Comparison of ENCODE assay signal across 8 cellular contexts in the genomic region with DNA sequence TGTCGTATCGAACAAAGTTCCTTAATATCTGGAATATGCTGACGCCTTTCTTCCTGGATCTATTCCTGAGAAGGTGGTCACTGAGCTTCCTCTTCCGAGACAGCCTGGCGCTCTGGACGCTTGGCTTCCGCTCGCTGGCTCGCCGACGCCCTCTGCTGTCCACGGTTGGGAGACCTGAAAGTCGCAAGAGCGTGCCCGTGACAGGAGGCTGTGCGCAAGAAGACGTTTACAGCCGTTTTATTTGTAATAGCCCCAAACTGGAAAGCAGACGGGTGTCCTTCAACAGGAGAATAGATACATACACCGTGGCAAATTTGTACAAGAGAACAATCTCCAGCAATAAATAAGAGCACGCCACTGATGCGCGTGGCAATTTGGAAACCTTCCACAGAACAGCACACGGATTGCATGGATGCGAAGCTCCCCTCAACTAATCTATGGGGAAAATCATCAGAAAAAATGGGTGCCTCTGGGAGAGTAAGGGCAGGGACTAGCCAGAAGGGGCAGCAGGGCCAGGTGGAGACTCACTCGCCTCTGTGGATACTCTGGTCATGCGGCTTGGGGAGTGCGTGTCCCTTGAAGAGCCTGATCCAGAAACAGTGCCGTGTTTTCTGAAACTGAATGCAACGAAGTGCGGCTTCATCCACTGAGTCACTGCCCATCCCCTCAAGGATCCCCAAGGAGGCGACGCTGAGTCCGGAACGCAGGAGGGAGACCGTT. TPM values are rescaled to one million over a fixed set of nuclear protein-coding genes. Genes with fewer than 3 reads are reported as not detected.
DNase-seq lines count a peak whose midpoint lies in the region; ATAC-seq, FAIRE-seq and TF ChIP-seq lines count a peak whose summit lies in the region.

No MANE protein-coding gene starts in this region.

- H3K9me3 ChIP-seq in right lobe of liver = no peaks in the 10 kb centered on the region

- FAIRE-seq in G401.6 (lab: Jason Lieb, UNC) = peak; percentile 54

- H3K36me3 ChIP-seq in right lobe of liver = no peaks in the 10 kb centered on the region

- peak; percentile 89 to 94 (median 92) for TF ChIP-seq CTCF in right lobe of liver (IDR thresholded peaks at IDR 0.05)

- intact Hi-C loops in right lobe of liver (cut with DNase I) = loop anchor here (5.0 kb wide), 1 partner anchor 141 kb away; no protein-coding TSS in a partner anchor

- DNase-seq in NCI-H2227 treated with DMSO at 0.1 percent for 48 hours (lab: John Stamatoyannopoulos, UW) (peak; percentile 41), dermis blood vessel endothelial cell (peak; percentile 87), right lobe of liver (peak; percentile 82 to 84 (median 82))
- peak; percentile 83 to 87 for DNase-seq in activated CD4-positive, alpha-beta T cell treated with anti-CD3 and anti-CD28 coated beads, Interleukin-2, amount 50 U/mL, for 48 hours
- DNase-seq in stimulated activated CD4-positive, alpha-beta T cell treated with anti-CD3 and anti-CD28 coated beads, Interleukin-4, amount 100 ng/mL, for 1 hour = peak; percentile 80

- H3K27ac ChIP-seq in right lobe of liver = no peak overlapping the region

- peaks cover 0 to 8% (median 0%) of the 10 kb centered on the region in 4 donors for H3K4me1 ChIP-seq in right lobe of liver

- peak; percentile 86 for ATAC-seq in HG02759 (IDR thresholded peaks at IDR 0.05; ENCODE audit: unreplicated experiment)
- peak; percentile 93 to 99 (median 98) for ATAC-seq in right lobe of liver
- ATAC-seq in HG02840 (IDR thresholded peaks at IDR 0.05; ENCODE audit: low FRiP score, unreplicated experiment) = no peak

- no peak for TF ChIP-seq POLR2A in right lobe of liver (IDR thresholded peaks at IDR 0.05)

- H3K4me3 ChIP-seq in right lobe of liver = peak overlapping the region; percentile 31 to 38 (median 33)

- WGBS in right lobe of liver (ENCODE audit: insufficient coverage, low coverage, low lambda C conversion rate, missing lambda C conversion rate) = 10% methylated on average over 25 of the region's 36 CpGs

- H3K27me3 ChIP-seq in right lobe of liver = no peaks in the 10 kb centered on the region

RNA-seq across cellular contexts. Expression of a gene that starts 41.5 kb away (rescaled TPM):
- total RNA-seq in dermis blood vessel endothelial cell = 92.8 and 95.6 TPM in 2 replicates
- total RNA-seq in right lobe of liver = 100 to 1,000 TPM in 4 of 6 experiments, 10 to 100 TPM in 2; 87.7 to 373 (median 102) TPM

RNA-seq across cellular contexts. Expression of a gene that starts 42.5 kb away (rescaled TPM):
- total RNA-seq in dermis blood vessel endothelial cell (0.05 TPM in 1 of 2 replicates, not detected in the other), right lobe of liver (under 1 TPM; 0.06 to 0.22 (median 0.18) TPM)
